ENCODE assay signal across 8 cellular contexts in the genomic region with DNA sequence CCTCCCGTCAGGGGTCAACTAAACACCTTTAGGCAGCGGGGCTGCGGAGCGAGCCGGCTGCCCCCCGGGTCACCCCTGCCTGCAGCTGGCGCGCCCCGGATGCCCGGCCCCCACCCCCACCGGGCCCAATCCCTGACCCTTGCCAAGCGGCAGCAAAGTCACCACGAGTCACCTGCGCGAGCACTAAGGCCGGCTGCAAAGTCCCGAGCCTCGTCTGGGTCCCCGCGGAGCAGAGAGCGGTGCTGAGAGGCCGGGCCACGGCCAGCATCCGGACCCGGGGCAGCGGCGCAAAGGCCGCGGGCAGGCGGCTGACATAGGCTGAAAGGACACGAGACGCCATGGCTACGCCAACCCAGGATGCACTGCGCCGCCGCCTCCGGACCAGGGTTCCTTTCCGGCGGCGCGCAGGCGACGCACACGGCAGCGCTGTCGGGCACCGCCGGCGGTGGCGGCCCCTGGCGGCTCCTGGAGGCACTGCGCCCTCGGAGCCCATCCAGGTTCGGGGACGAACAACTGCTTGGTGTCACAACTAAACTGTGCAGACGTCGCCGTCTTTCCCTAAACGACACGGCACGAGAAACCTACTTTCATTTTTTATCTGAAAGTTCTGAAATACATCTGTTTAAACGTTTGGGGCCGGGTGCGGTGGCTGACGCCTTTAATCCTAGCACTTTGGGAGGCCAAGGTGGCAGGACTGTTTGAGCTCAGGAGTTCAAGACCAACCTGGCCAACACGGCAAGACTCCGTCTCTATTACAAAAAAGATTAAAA. TPM values are rescaled to one million over a fixed set of nuclear protein-coding genes. Genes with fewer than 3 reads are reported as not detected.
A peak's percentile ranks its signal among the peaks of the same experiment; 100 is the strongest.
DNase-seq lines count a peak whose midpoint lies in the region; ATAC-seq lines count a peak whose summit lies in the region.

A gene (minus strand): TSS at position 366 of the 770 bp plus-strand sequence. CDS start 26 bp downstream, at position 340.

- H3K27ac Mint-ChIP-seq in IgD-negative memory B cell, result peak within 1 kb of the TSS; percentile 31 to 86 (median 64)
- H3K27ac Mint-ChIP-seq in activated T-cell treated with anti-CD3 and anti-CD28 coated beads, Interleukin-2, amount 50 U/mL, for 24 hours, result peak within 1 kb of the TSS; percentile 91

- DNase-seq in DMS53 treated with DMSO at 0.1 percent for 48 hours (lab: John Stamatoyannopoulos, UW; ENCODE audit: unreplicated experiment) (peak; percentile 64), OCI-M2 (lab: John Stamatoyannopoulos, UW; ENCODE audit: unreplicated experiment) (peak; percentile 53)
- peak; percentile 95 for DNase-seq in activated T-cell treated with anti-CD3 and anti-CD28 coated beads, Interleukin-2, amount 50 U/mL, for 24 hours
- peak; percentile 82 for DNase-seq in stimulated activated CD8-positive, alpha-beta memory T cell treated with anti-CD3 and anti-CD28 coated beads, Interleukin-7, amount 100 ng/mL, for 24 hours (ENCODE audit: low read depth)

- peaks cover 19 to 26% of the 10 kb centered on the region in 2 donors for H3K36me3 ChIP-seq in muscle layer of duodenum (ENCODE audit: control insufficient read depth in 1 of 2, insufficient read depth in 2 of 2, low read length in 2 of 2)

- no peaks in the 10 kb centered on the region for H3K9me3 ChIP-seq in muscle layer of duodenum (ENCODE audit: control insufficient read depth in 1 of 2, low read length in 2 of 2)

- peaks cover 3% of the 10 kb centered on the region for H3K36me3 Mint-ChIP-seq in IgD-negative memory B cell
- peaks cover 53% of the 10 kb centered on the region for H3K36me3 Mint-ChIP-seq in activated T-cell treated with anti-CD3 and anti-CD28 coated beads, Interleukin-2, amount 50 U/mL, for 24 hours (ENCODE audit: low read depth)

- no peaks in the 10 kb centered on the region for H3K27me3 Mint-ChIP-seq in IgD-negative memory B cell
- no peaks in the 10 kb centered on the region for H3K27me3 Mint-ChIP-seq in activated T-cell treated with anti-CD3 and anti-CD28 coated beads, Interleukin-2, amount 50 U/mL, for 24 hours

- H3K4me1 Mint-ChIP-seq in IgD-negative memory B cell, result peaks cover 16 to 20% (median 18%) of the 10 kb centered on the region in 3 donors
- H3K4me1 Mint-ChIP-seq in activated T-cell treated with anti-CD3 and anti-CD28 coated beads, Interleukin-2, amount 50 U/mL, for 24 hours (ENCODE audit: low read depth), result peaks cover 41% of the 10 kb centered on the region

- no peaks in the 10 kb centered on the region for H3K27me3 ChIP-seq in muscle layer of duodenum (ENCODE audit: low read depth, low read length)

- H3K4me1 ChIP-seq in muscle layer of duodenum (ENCODE audit: control insufficient read depth in 1 of 2, insufficient read depth in 2 of 2, low read length in 2 of 2), result peaks cover 7 to 19% of the 10 kb centered on the region in 2 donors

- ATAC-seq in GM21529 (IDR thresholded peaks at IDR 0.05; ENCODE audit: unreplicated experiment) (peak; percentile 85), esophagus mucosa (peak; percentile 100)

- H3K9me3 Mint-ChIP-seq in IgD-negative memory B cell, result no peaks in the 10 kb centered on the region
- no peaks in the 10 kb centered on the region for H3K9me3 Mint-ChIP-seq in activated T-cell treated with anti-CD3 and anti-CD28 coated beads, Interleukin-2, amount 50 U/mL, for 24 hours

- H3K4me3 Mint-ChIP-seq in IgD-negative memory B cell, result peak within 1 kb of the TSS; percentile 64 to 92 (median 90)
- peak within 1 kb of the TSS; percentile 88 for H3K4me3 Mint-ChIP-seq in activated T-cell treated with anti-CD3 and anti-CD28 coated beads, Interleukin-2, amount 50 U/mL, for 24 hours

- peak within 1 kb of the TSS; percentile 77 for H3K27ac ChIP-seq in muscle layer of duodenum (ENCODE audit: low read length)

- H3K4me3 ChIP-seq in muscle layer of duodenum (ENCODE audit: low read depth in 1 of 2, low read length in 2 of 2), result peak within 1 kb of the TSS; percentile 88 to 99

RNA-seq across cellular contexts. Expression of the gene that starts here (rescaled TPM):
- 170 TPM for polyA plus RNA-seq in IgD-negative memory B cell
- 79.5 TPM for total RNA-seq in esophagus mucosa

Comparison
In these comparisons a context has a peak if more than half of its experiments do, and no peak if none do; other contexts are left out.
1. Peak in every context shown above with its lines: DNase-seq, ATAC-seq, H3K4me3 ChIP-seq and H3K27ac ChIP-seq.